ENCODE assay signal across 8 cellular contexts in the genomic region with DNA sequence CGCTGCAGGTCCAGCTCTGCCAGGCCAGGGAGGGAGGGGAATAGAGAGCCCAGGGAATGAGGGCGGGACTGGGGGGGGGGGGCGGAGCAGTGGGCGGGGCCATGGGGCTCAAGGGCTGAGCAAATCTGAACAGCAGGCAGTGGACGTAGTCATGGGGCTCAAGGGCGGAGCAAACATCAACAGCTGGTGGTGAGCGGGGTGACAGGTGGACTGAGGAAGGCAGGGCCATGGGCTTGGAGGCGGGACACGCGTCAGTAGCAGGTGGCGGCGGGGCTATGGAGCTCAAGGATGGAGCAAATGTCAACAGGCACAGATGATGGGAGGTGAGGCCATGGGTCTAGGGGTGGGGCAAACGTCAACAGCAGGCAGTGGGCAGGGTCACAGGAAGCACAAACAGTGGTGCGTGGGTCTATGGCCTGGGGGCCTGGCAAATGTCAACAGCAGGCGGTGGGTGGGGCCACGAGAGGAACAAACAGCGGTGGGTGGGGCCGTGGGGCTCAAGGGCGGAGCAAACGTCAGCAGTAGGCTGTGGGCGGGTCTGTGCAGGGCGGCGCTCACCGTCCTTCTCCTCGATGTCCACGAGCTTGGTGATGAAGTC. TPM values are rescaled to one million over a fixed set of nuclear protein-coding genes. Genes with fewer than 3 reads are reported as not detected.
DNase-seq lines count a peak whose midpoint lies in the region; ATAC-seq and TF ChIP-seq lines count a peak whose summit lies in the region.
"Not testable (repeated sequence)": the region's sequence is repeated elsewhere in the genome, so short reads cannot be mapped to it uniquely, and the experiment has no call there.

No MANE protein-coding gene starts in this region.

- H3K27ac ChIP-seq in HUES64 (ENCODE audit: low read depth, low read length); PC-3 (ENCODE audit: low read length); mesodermal cell (ENCODE audit: low read depth, low read length, severe bottlenecking): not testable (repeated sequence)

- not testable (repeated sequence) for H3K9me2 ChIP-seq in PC-3 (replicated peaks; ENCODE audit: low read length)

- BruUV-seq in PC-3 (replicated peaks; lab: Mats Ljungman, UMichigan): not testable (repeated sequence)

- H4K20me1 ChIP-seq in PC-3 (ENCODE audit: low read length): not testable (repeated sequence)

- peak overlapping the region; percentile 90 for H3K27ac Mint-ChIP-seq in activated T-cell treated with anti-CD3 and anti-CD28 coated beads, Interleukin-2, amount 50 U/mL, for 24 hours

- POLR2A ChIA-PET in PC-3 (lab: Charles Lee; ENCODE audit: unreplicated experiment): interaction anchor here (0.6 kb wide), 1 partner anchor 151 kb away, joined by 3 read pairs; no protein-coding TSS in a partner anchor

- peaks cover 24% of the 10 kb centered on the region for H3K27me3 ChIP-seq in HUES64 (ENCODE audit: insufficient read depth, low read length)
- not testable (repeated sequence) for H3K27me3 ChIP-seq in PC-3 (ENCODE audit: low read length)

- H3K4me1 ChIP-seq in HUES64 (ENCODE audit: insufficient read depth, low read length); PC-3 (ENCODE audit: insufficient read depth, low read length); mesodermal cell (ENCODE audit: control insufficient read depth, insufficient read depth, low read length, poor library complexity, severe bottlenecking): not testable (repeated sequence)

- ATAC-seq in GM21526 (IDR thresholded peaks at IDR 0.05; ENCODE audit: low FRiP score, unreplicated experiment) (peak; percentile 49), PC-3 (peak; percentile 81)

- not testable (repeated sequence) for H3K9me3 ChIP-seq in HUES64 (ENCODE audit: insufficient read depth, low read depth, low read length); PC-3 (ENCODE audit: low read length); mesodermal cell (ENCODE audit: control insufficient read depth, low read length)

- peaks cover 18% of the 10 kb centered on the region for H3K36me3 Mint-ChIP-seq in activated T-cell treated with anti-CD3 and anti-CD28 coated beads, Interleukin-2, amount 50 U/mL, for 24 hours (ENCODE audit: low read depth)

- CTCF ChIA-PET in PC-3 (lab: Charles Lee): not testable (repeated sequence)

- 0 out of 2 replicates have a peak overlapping the region, but pooled peaks have one; percentile 53 for H2AFZ ChIP-seq in PC-3 (ENCODE audit: low read length)

- not testable (repeated sequence) for H3F3A ChIP-seq in PC-3 (ENCODE audit: low read length, unreplicated experiment)

- DNase-seq in COLO668 (lab: John Stamatoyannopoulos, UW; ENCODE audit: unreplicated experiment) (peak; percentile 99), PC-3 (peak; percentile 80), epidermal melanocyte (ENCODE audit: insufficient read length, low spot score) (peak; percentile 54)
- DNase-seq in activated T-cell treated with anti-CD3 and anti-CD28 coated beads, Interleukin-2, amount 50 U/mL, for 24 hours: peak; percentile 87
- peak; percentile 41 for DNase-seq in stimulated activated CD8-positive, alpha-beta memory T cell treated with anti-CD3 and anti-CD28 coated beads, Interleukin-15, amount 100 ng/mL, for 24 hours (ENCODE audit: low read depth)

- H3K9ac ChIP-seq in HUES64 (ENCODE audit: low read depth, low read length); PC-3 (ENCODE audit: low read length): not testable (repeated sequence)

- WGBS in HUES64: 3% methylated on average over 12 of the region's 26 CpGs
- 0 to 8% methylated on average over 2 of the region's 26 CpGs for WGBS in mesodermal cell (ENCODE audit: insufficient coverage in 2 of 2), 2 experiments

- peak overlapping the region; percentile 78 for H3K4me2 ChIP-seq in PC-3 (ENCODE audit: low read length)

- H3K36me3 ChIP-seq in HUES64 (ENCODE audit: insufficient read depth, low read length); PC-3 (ENCODE audit: low read depth, low read length); mesodermal cell (ENCODE audit: control insufficient read depth, insufficient read depth, low read length): not testable (repeated sequence)

- intact Hi-C loops in PC-3 (cut with micrococcal nuclease): not testable (repeated sequence)

- 0 out of 2 replicates have a peak overlapping the region, but pooled peaks have one; percentile 6 for H3K4me3 ChIP-seq in HUES64 (ENCODE audit: low read length)
- peak overlapping the region; percentile 49; the same call in 1 of the 2 replicates for H3K4me3 ChIP-seq in PC-3 (ENCODE audit: low read length)
- peak overlapping the region; percentile 2 for H3K4me3 ChIP-seq in mesodermal cell (ENCODE audit: extremely low read depth, insufficient read depth, low read length, poor library complexity, severe bottlenecking)

- peaks cover 19% of the 10 kb centered on the region for H3K4me1 Mint-ChIP-seq in activated T-cell treated with anti-CD3 and anti-CD28 coated beads, Interleukin-2, amount 50 U/mL, for 24 hours (ENCODE audit: low read depth)

- not testable (repeated sequence) for H3K9me3 Mint-ChIP-seq in activated T-cell treated with anti-CD3 and anti-CD28 coated beads, Interleukin-2, amount 50 U/mL, for 24 hours

- H3K27me3 Mint-ChIP-seq in activated T-cell treated with anti-CD3 and anti-CD28 coated beads, Interleukin-2, amount 50 U/mL, for 24 hours: not testable (repeated sequence)

- peak overlapping the region; percentile 69 for H3K4me3 Mint-ChIP-seq in activated T-cell treated with anti-CD3 and anti-CD28 coated beads, Interleukin-2, amount 50 U/mL, for 24 hours

- H3K79me2 ChIP-seq in PC-3 (ENCODE audit: low read length): not testable (repeated sequence)

- TF ChIP-seq CTCF in PC-3 (conservative IDR thresholded peaks at IDR 0.05; ENCODE audit: low read depth, low read length): not testable (repeated sequence)

RNA-seq across cellular contexts. Expression of a gene that starts 5.4 kb away (rescaled TPM):
- 40.3 TPM for polyA plus RNA-seq in HUES64 (2013, experiment 1 of 2)
- 38.6 TPM for polyA plus RNA-seq in HUES64 (2013, experiment 2 of 2)
- total RNA-seq in PC-3 (2014; rRNA removed): 108 and 152 TPM in 2 replicates
- polyA plus RNA-seq in mesodermal cell (2013, experiment 1 of 2): 52.3 TPM
- polyA plus RNA-seq in mesodermal cell (2013, experiment 2 of 2): 41.2 TPM

RNA-seq across cellular contexts. Expression of a gene that starts 26.3 kb away (rescaled TPM):
- 3.3 TPM for polyA plus RNA-seq in HUES64 (2013, experiment 1 of 2)
- polyA plus RNA-seq in HUES64 (2013, experiment 2 of 2): 2.3 TPM
- 0.35 and 0.95 TPM in 2 replicates for total RNA-seq in PC-3 (2014; rRNA removed)
- polyA plus RNA-seq in mesodermal cell (2013, experiment 1 of 2): 0.48 TPM
- not detected for polyA plus RNA-seq in mesodermal cell (2013, experiment 2 of 2)

RNA-seq across cellular contexts. Expression of a gene that starts 41.4 kb away (rescaled TPM):
- polyA plus RNA-seq in HUES64 (2013, experiment 1 of 2): not detected
- polyA plus RNA-seq in HUES64 (2013, experiment 2 of 2): not detected
- total RNA-seq in PC-3 (2014; rRNA removed): not detected in 2 replicates
- not detected for polyA plus RNA-seq in mesodermal cell (2013, experiment 1 of 2)
- not detected for polyA plus RNA-seq in mesodermal cell (2013, experiment 2 of 2)

RNA-seq across cellular contexts. Expression of a gene that starts 43.3 kb away (rescaled TPM):
- polyA plus RNA-seq in HUES64 (2013, experiment 1 of 2): 6.7 TPM
- polyA plus RNA-seq in HUES64 (2013, experiment 2 of 2): 7.6 TPM
- total RNA-seq in PC-3 (2014; rRNA removed): 19.6 and 21.2 TPM in 2 replicates
- polyA plus RNA-seq in mesodermal cell (2013, experiment 1 of 2): 14.3 TPM
- 10.3 TPM for polyA plus RNA-seq in mesodermal cell (2013, experiment 2 of 2)

Comparison
In these comparisons a context has a peak if more than half of its experiments do, and no peak if none do; other contexts are left out.
1. DNase-seq: peak in every context shown above with its lines; median percentile 99 in COLO668; 87 in activated T-cell treated with anti-CD3 and anti-CD28 coated beads, Interleukin-2, amount 50 U/mL, for 24 hours; 80 in PC-3; 54 in epidermal melanocyte; 41 in stimulated activated CD8-positive, alpha-beta memory T cell treated with anti-CD3 and anti-CD28 coated beads, Interleukin-15, amount 100 ng/mL, for 24 hours.